In the genomic region with DNA sequence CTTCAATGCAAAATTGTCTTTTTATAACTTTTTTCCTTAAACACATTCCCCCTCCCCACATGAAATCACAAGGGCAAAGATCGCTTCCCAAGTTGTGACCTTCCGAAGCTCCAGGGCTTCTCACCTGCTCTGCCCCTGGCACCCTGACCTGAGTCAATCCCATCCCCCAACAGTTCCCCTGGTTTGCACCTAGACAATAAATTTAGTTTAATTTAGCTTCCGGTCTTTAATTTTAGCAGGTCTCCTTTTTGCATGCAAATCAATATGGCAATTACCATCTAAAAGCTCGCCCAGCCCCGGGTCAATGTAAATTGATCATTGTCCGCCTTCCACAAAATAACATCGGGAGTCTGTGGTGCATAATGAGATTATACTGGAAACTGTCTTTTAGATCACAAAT, we compare ENCODE assay signal across 10 cellular contexts. TPM values are rescaled to one million over a fixed set of nuclear protein-coding genes. Genes with fewer than 3 reads are reported as not detected.
DNase-seq lines count a peak whose midpoint lies in the region; ATAC-seq and TF ChIP-seq lines count a peak whose summit lies in the region.
"Had no signal": no experiment of that assay in that cellular context is flagged by ENCODE, and none has a peak within 500 bp of the region (broad histone marks: within the 10 kb centered on the region; RNA-seq: fewer than 3 reads in every experiment).

No MANE protein-coding gene starts in this region.

- no peaks in the 10 kb centered on the region for H3K9me2 ChIP-seq in hepatocyte (replicated peaks; ENCODE audit: insufficient read depth)

- peaks cover 21% of the 10 kb centered on the region for H3K36me3 Mint-ChIP-seq in activated T-cell treated with anti-CD3 and anti-CD28 coated beads, Interleukin-2, amount 50 U/mL, for 24 hours (ENCODE audit: low read depth)
- H3K36me3 Mint-ChIP-seq in T-cell, result no peaks in the 10 kb centered on the region

- no peak overlapping the region for H3K27ac ChIP-seq in hepatocyte
- H3K27ac ChIP-seq in smooth muscle cell (ENCODE audit: low read depth), result no peak overlapping the region
- no peak overlapping the region for H3K27ac ChIP-seq in caudate nucleus (ENCODE audit: low read depth, low read length)
- H3K27ac ChIP-seq: foreskin keratinocyte had no signal

- POLR2A ChIA-PET in T-cell (lab: Charles Lee), result interaction anchor here in 1 of 2 donors (0.8 kb wide), 1 partner anchor 13 kb away, joined by 4 read pairs; no protein-coding TSS in a partner anchor

- H4K20me1 ChIP-seq in hepatocyte (ENCODE audit: insufficient read depth, poor library complexity, severe bottlenecking) (peaks cover 72% of the 10 kb centered on the region), smooth muscle cell (ENCODE audit: low read depth) (peaks cover 93% of the 10 kb centered on the region)

- H3K27ac Mint-ChIP-seq in activated T-cell treated with anti-CD3 and anti-CD28 coated beads, Interleukin-2, amount 50 U/mL, for 24 hours, result no peak overlapping the region
- H3K27ac Mint-ChIP-seq in T-cell, result no peak overlapping the region

- peaks cover 96% of the 10 kb centered on the region for H3K79me2 ChIP-seq in hepatocyte
- peaks cover 71% of the 10 kb centered on the region for H3K79me2 ChIP-seq in smooth muscle cell (ENCODE audit: low read depth)

- peaks cover 19% of the 10 kb centered on the region for H3F3A ChIP-seq in smooth muscle cell (ENCODE audit: low read depth)

- TF ChIP-seq CTCF in hepatocyte (IDR thresholded peaks at IDR 0.05; ENCODE audit: poor library complexity), result no peak
- no peak for TF ChIP-seq CTCF in smooth muscle cell (IDR thresholded peaks at IDR 0.05; ENCODE audit: borderline replicate concordance, insufficient read depth, poor library complexity, severe bottlenecking)

- no peak for DNase-seq in activated T-cell treated with anti-CD3 and anti-CD28 coated beads, Interleukin-2, amount 50 U/mL, for 24 hours
- DNase-seq in activated T-cell treated with anti-CD3 and anti-CD28 coated beads for 4 hours, result no peak
- no peak for DNase-seq in T-cell
- no peak for DNase-seq in hepatocyte (ENCODE audit: low spot score)
- DNase-seq in smooth muscle cell (lab: John Stamatoyannopoulos, UW; ENCODE audit: unreplicated experiment), result no peak
- DNase-seq in caudate nucleus (lab: John Stamatoyannopoulos, UW), result no peak
- DNase-seq in NCI-H510A (lab: John Stamatoyannopoulos, UW), result no peak
- DNase-seq: foreskin keratinocyte, Kasumi-1 had no signal

- peaks cover 72% of the 10 kb centered on the region for H3K4me1 Mint-ChIP-seq in activated T-cell treated with anti-CD3 and anti-CD28 coated beads, Interleukin-2, amount 50 U/mL, for 24 hours (ENCODE audit: low read depth)
- H3K4me1 Mint-ChIP-seq in T-cell, result peaks cover 64 to 77% (median 65%) of the 10 kb centered on the region in 3 donors

- no peak overlapping the region for H3K4me3 ChIP-seq in hepatocyte
- peak overlapping the region; percentile 47 for H3K4me3 ChIP-seq in smooth muscle cell

- H3K4me3 Mint-ChIP-seq in activated T-cell treated with anti-CD3 and anti-CD28 coated beads, Interleukin-2, amount 50 U/mL, for 24 hours, result peak overlapping the region; percentile 64
- H3K4me3 Mint-ChIP-seq in T-cell, result peak overlapping the region; percentile 65 to 77 (median 70)

- no peaks in the 10 kb centered on the region for H3K9me3 Mint-ChIP-seq in activated T-cell treated with anti-CD3 and anti-CD28 coated beads, Interleukin-2, amount 50 U/mL, for 24 hours
- H3K9me3 Mint-ChIP-seq in T-cell, result no peaks in the 10 kb centered on the region

- H3K4me2 ChIP-seq in hepatocyte (peak overlapping the region; percentile 88), smooth muscle cell (peak overlapping the region; percentile 90)

- H2AFZ ChIP-seq in hepatocyte, result no peak overlapping the region
- H2AFZ ChIP-seq in smooth muscle cell (ENCODE audit: low read depth), result no peak overlapping the region

- CTCF ChIA-PET in T-cell (lab: Charles Lee), result no interaction called here

- ATAC-seq in T-cell (replicated peaks in 1 of 4) (no peak), GM21367 (IDR thresholded peaks at IDR 0.05; ENCODE audit: unreplicated experiment) (no peak)
- ATAC-seq: foreskin keratinocyte had no signal

- peaks cover 78% of the 10 kb centered on the region for H3K27me3 Mint-ChIP-seq in activated T-cell treated with anti-CD3 and anti-CD28 coated beads, Interleukin-2, amount 50 U/mL, for 24 hours
- peaks cover 0 to 28% of the 10 kb centered on the region in 2 donors for H3K27me3 Mint-ChIP-seq in T-cell

- H3K4me1 ChIP-seq in hepatocyte (ENCODE audit: insufficient read depth) (peaks cover 87% of the 10 kb centered on the region), smooth muscle cell (ENCODE audit: low read depth) (peaks cover 58% of the 10 kb centered on the region)

- H3K9me3 ChIP-seq in hepatocyte (ENCODE audit: low read depth) (no peaks in the 10 kb centered on the region), smooth muscle cell (replicated peaks; ENCODE audit: low read depth) (no peaks in the 10 kb centered on the region)

- 51% methylated on average over 7 of the region's 7 CpGs for WGBS in hepatocyte (ENCODE audit: low lambda C conversion rate, missing lambda C conversion rate)
- WGBS in smooth muscle cell (ENCODE audit: low lambda C conversion rate), result 31% methylated on average over 7 of the region's 7 CpGs

- H3K36me3 ChIP-seq in hepatocyte (replicated peaks; ENCODE audit: insufficient read depth, low read depth) (no peaks in the 10 kb centered on the region), smooth muscle cell (ENCODE audit: low read depth) (no peaks in the 10 kb centered on the region)

- H3K27me3 ChIP-seq in hepatocyte (peaks cover 65% of the 10 kb centered on the region), smooth muscle cell (ENCODE audit: low read depth) (peaks cover 5% of the 10 kb centered on the region)
- H3K27me3 ChIP-seq: foreskin keratinocyte had no signal

- H3K9ac ChIP-seq in smooth muscle cell (ENCODE audit: low read depth), result no peak overlapping the region

RNA-seq across cellular contexts. Expression of gene BCOR, which starts 6.8 kb away (rescaled TPM):
- 10 to 100 TPM; 24.4 to 49.2 (median 42.2) TPM for total RNA-seq in T-cell
- total RNA-seq in hepatocyte, result 22.7 and 22.9 TPM in 2 replicates
- 13.6 and 15.3 TPM in 2 replicates for polyA plus RNA-seq in hepatocyte
- 28.0 and 28.5 TPM in 2 replicates for total RNA-seq in smooth muscle cell
- polyA plus RNA-seq in smooth muscle cell, result 13.1 and 19.5 TPM in 2 replicates
